ENCODE assay signal across 8 cellular contexts in genomic region chr6:29628419-29629281, GRCh38. TPM values are rescaled to one million over a fixed set of nuclear protein-coding genes. Genes with fewer than 3 reads are reported as not detected.
DNase-seq lines count a peak whose midpoint lies in the region; ATAC-seq and TF ChIP-seq lines count a peak whose summit lies in the region.

No MANE protein-coding gene starts in this region.

- H2AFZ ChIP-seq in PC-3 (ENCODE audit: low read length), result peak overlapping the region; percentile 94

- no peaks in the 10 kb centered on the region for H3K9me3 ChIP-seq in Caco-2
- H3K9me3 ChIP-seq in PC-3 (ENCODE audit: low read length), result no peaks in the 10 kb centered on the region
- H3K9me3 ChIP-seq in esophagus (ENCODE audit: control insufficient read depth in 2 of 2, insufficient read depth in 1 of 2, low read depth in 1 of 2, low read length in 1 of 2), result no peaks in the 10 kb centered on the region

- TF ChIP-seq POLR2A in GM18505 (IDR thresholded peaks at IDR 0.05; ENCODE audit: borderline replicate concordance, extremely low read depth, insufficient read depth, insufficient read length), result no peak

- H3K27ac ChIP-seq in PC-3 (ENCODE audit: low read length), result no peak overlapping the region
- H3K27ac ChIP-seq in esophagus (ENCODE audit: low read depth in 2 of 2, low read length in 1 of 2), result peak overlapping the region; percentile 66 to 83

- H3K27me3 ChIP-seq in Caco-2 (replicated peaks; ENCODE audit: control insufficient read depth, insufficient read depth, low read length), result no peaks in the 10 kb centered on the region
- no peaks in the 10 kb centered on the region for H3K27me3 ChIP-seq in PC-3 (ENCODE audit: low read length)
- H3K27me3 ChIP-seq in esophagus (ENCODE audit: control insufficient read depth in 1 of 2, insufficient read depth in 2 of 2, low read length in 2 of 2), result no peaks in the 10 kb centered on the region

- H3K36me3 ChIP-seq in Caco-2 (ENCODE audit: control insufficient read depth, insufficient read depth, low read length) (no peaks in the 10 kb centered on the region), PC-3 (ENCODE audit: low read depth, low read length) (no peaks in the 10 kb centered on the region), esophagus (ENCODE audit: control insufficient read depth in 2 of 2, insufficient read depth in 2 of 2, low read length in 1 of 2) (no peaks in the 10 kb centered on the region)

- H3K9me3 Mint-ChIP-seq in Caco-2 (ENCODE audit: unreplicated experiment), result no peaks in the 10 kb centered on the region
- no peaks in the 10 kb centered on the region for H3K9me3 Mint-ChIP-seq in activated T-cell treated with anti-CD3 and anti-CD28 coated beads, Interleukin-2, amount 50 U/mL, for 72 hours

- DNase-seq in Caco-2 (peak; percentile 76 to 77), PC-3 (peak; percentile 77), middle frontal gyrus (ENCODE audit: extremely low spot score, low spot score) (peak; percentile 56)
- no peak for DNase-seq in Jurkat, Clone E6-1 (ENCODE audit: low read depth, low spot score)
- peak; percentile 68 to 71 for DNase-seq in activated T-cell treated with anti-CD3 and anti-CD28 coated beads, Interleukin-2, amount 50 U/mL, for 72 hours
- DNase-seq in stimulated activated naive CD4-positive, alpha-beta T cell (lab: John Stamatoyannopoulos, UW), result peak; percentile 11 to 46 (median 34)

- H3K9me2 ChIP-seq in PC-3 (replicated peaks; ENCODE audit: low read length), result no peaks in the 10 kb centered on the region

- CTCF ChIA-PET in Caco-2 (lab: Charles Lee), result interaction anchor here (0.6 to 1.0 kb wide), 6 partner anchors 15 to 1666 kb away, joined by 4 to 5 read pairs (median 4); no protein-coding TSS in a partner anchor
- CTCF ChIA-PET in PC-3 (lab: Charles Lee), result no interaction called here

- H3K4me1 ChIP-seq in Caco-2, result 0 out of 2 replicates have a peak, but pooled peaks cover 5% of the 10 kb centered on the region
- H3K4me1 ChIP-seq in PC-3 (ENCODE audit: insufficient read depth, low read length), result peaks cover 19% of the 10 kb centered on the region
- peaks cover 5 to 12% of the 10 kb centered on the region in 2 donors for H3K4me1 ChIP-seq in esophagus (ENCODE audit: control insufficient read depth in 2 of 2, insufficient read depth in 2 of 2, low read length in 1 of 2)

- no peaks in the 10 kb centered on the region for H3K79me2 ChIP-seq in PC-3 (ENCODE audit: low read length)

- peak overlapping the region; percentile 92 for H3K4me2 ChIP-seq in PC-3 (ENCODE audit: low read length)

- WGBS in esophagus, 2 donors, result 3 to 4% methylated on average over 32 of the region's 32 CpGs

- peak overlapping the region; percentile 24; the same call in 1 of the 2 replicates for H3K9ac ChIP-seq in PC-3 (ENCODE audit: low read length)

- H3K4me3 ChIP-seq in Caco-2 (ENCODE audit: low read depth, low read length) (peak overlapping the region; percentile 43), PC-3 (ENCODE audit: low read length) (peak overlapping the region; percentile 69), esophagus (ENCODE audit: low read depth in 1 of 2, low read length in 2 of 2) (peak overlapping the region; percentile 48 to 51)
- peak overlapping the region; percentile 79 for H3K4me3 ChIP-seq in Jurkat, Clone E6-1 (ENCODE audit: low read length)

- no peaks in the 10 kb centered on the region for H4K20me1 ChIP-seq in PC-3 (ENCODE audit: low read length)

- H3K4me1 Mint-ChIP-seq in Caco-2 (ENCODE audit: low read depth, unreplicated experiment), result peaks cover 13% of the 10 kb centered on the region
- H3K4me1 Mint-ChIP-seq in activated T-cell treated with anti-CD3 and anti-CD28 coated beads, Interleukin-2, amount 50 U/mL, for 72 hours (ENCODE audit: low read depth), result peaks cover 46% of the 10 kb centered on the region

- H3K4me3 Mint-ChIP-seq in Caco-2 (ENCODE audit: unreplicated experiment), result peak overlapping the region; percentile 84
- peak overlapping the region; percentile 89 to 93 for H3K4me3 Mint-ChIP-seq in activated T-cell treated with anti-CD3 and anti-CD28 coated beads, Interleukin-2, amount 50 U/mL, for 72 hours

- intact Hi-C loops in Caco-2 (cut with micrococcal nuclease; ENCODE audit: unreplicated experiment) (no loop called here), PC-3 (cut with micrococcal nuclease) (no loop called here)

- no peaks in the 10 kb centered on the region for H3K36me3 Mint-ChIP-seq in Caco-2 (ENCODE audit: insufficient read depth, unreplicated experiment)
- H3K36me3 Mint-ChIP-seq in activated T-cell treated with anti-CD3 and anti-CD28 coated beads, Interleukin-2, amount 50 U/mL, for 72 hours (ENCODE audit: insufficient read depth in 2 of 2), result peaks cover 3 to 5% of the 10 kb centered on the region in 2 donors

- no peak overlapping the region for H3K27ac Mint-ChIP-seq in Caco-2 (ENCODE audit: unreplicated experiment)
- peak overlapping the region; percentile 54 for H3K27ac Mint-ChIP-seq in activated T-cell treated with anti-CD3 and anti-CD28 coated beads, Interleukin-2, amount 50 U/mL, for 72 hours

- H3F3A ChIP-seq in PC-3 (ENCODE audit: low read length, unreplicated experiment), result no peaks in the 10 kb centered on the region

- peaks cover 43% of the 10 kb centered on the region for H3K27me3 Mint-ChIP-seq in Caco-2 (ENCODE audit: insufficient read depth, unreplicated experiment)
- H3K27me3 Mint-ChIP-seq in activated T-cell treated with anti-CD3 and anti-CD28 coated beads, Interleukin-2, amount 50 U/mL, for 72 hours (ENCODE audit: low read depth), result peaks cover 23% of the 10 kb centered on the region

- peak; percentile 55 to 85 for TF ChIP-seq CTCF in Caco-2 (IDR thresholded peaks at IDR 0.05; ENCODE audit: insufficient read depth in 1 of 2, low read depth in 1 of 2, low read length in 1 of 2, severe bottlenecking in 1 of 2, unreplicated experiment in 1 of 2)
- peak; percentile 61 for TF ChIP-seq CTCF in PC-3 (conservative IDR thresholded peaks at IDR 0.05; ENCODE audit: low read depth, low read length)

- BruUV-seq in Caco-2 (replicated peaks; lab: Mats Ljungman, UMichigan), result no TSS peak
- no TSS peak for BruUV-seq in PC-3 (replicated peaks; lab: Mats Ljungman, UMichigan)

- peak; percentile 63 for ATAC-seq in PC-3
- ATAC-seq in activated T-cell treated with anti-CD3 and anti-CD28 coated beads, Interleukin-2, amount 50 U/mL, for 72 hours (replicated peaks in 1 of 2), result peak; percentile 57 to 61
- no peak for ATAC-seq in GM18505 (IDR thresholded peaks at IDR 0.05; ENCODE audit: unreplicated experiment)

- POLR2A ChIA-PET in Caco-2 (lab: Charles Lee), result interaction anchor here (0.6 kb wide), 1 partner anchor 810 kb away, joined by 3 read pairs; no protein-coding TSS in a partner anchor
- POLR2A ChIA-PET in PC-3 (lab: Charles Lee; ENCODE audit: unreplicated experiment), result no interaction called here

RNA-seq across cellular contexts. Expression of gene GABBR1, which starts 4.3 kb away (rescaled TPM):
- 3.3 and 4.1 TPM in 2 replicates for total RNA-seq in Caco-2 (2022)
- 15.2 TPM for polyA plus RNA-seq in Jurkat, Clone E6-1 (2012; ENCODE audit: insufficient read depth, insufficient read length)
- total RNA-seq in PC-3 (2014; rRNA removed), result 5.5 and 7.0 TPM in 2 replicates
- 10 to 100 TPM; 21.7 to 26.6 TPM for total RNA-seq in activated T-cell treated with anti-CD3 and anti-CD28 coated beads, Interleukin-2, amount 50 U/mL, for 72 hours
- 10 to 100 TPM; 13.0 to 28.1 TPM for polyA plus RNA-seq in esophagus

RNA-seq across cellular contexts. Expression of gene MOG, which starts 28.2 kb away (rescaled TPM):
- total RNA-seq in Caco-2 (2022) (not detected in 2 replicates), PC-3 (2014; rRNA removed) (not detected in 2 replicates)
- not detected for polyA plus RNA-seq in Jurkat, Clone E6-1 (2012; ENCODE audit: insufficient read depth, insufficient read length)
- total RNA-seq in activated T-cell treated with anti-CD3 and anti-CD28 coated beads, Interleukin-2, amount 50 U/mL, for 72 hours, result not detected
- polyA plus RNA-seq in esophagus, result not detected

RNA-seq across cellular contexts. Expression of gene OR2H2, which starts 43.7 kb away (rescaled TPM):
- not detected in 2 replicates for total RNA-seq in Caco-2 (2022)
- not detected for polyA plus RNA-seq in Jurkat, Clone E6-1 (2012; ENCODE audit: insufficient read depth, insufficient read length)
- total RNA-seq in PC-3 (2014; rRNA removed), result not detected in 2 replicates
- not detected for total RNA-seq in activated T-cell treated with anti-CD3 and anti-CD28 coated beads, Interleukin-2, amount 50 U/mL, for 72 hours
- not detected for polyA plus RNA-seq in esophagus

RNA-seq across cellular contexts. Expression of gene ZFP57, which starts 52.3 kb away (rescaled TPM):
- total RNA-seq in Caco-2 (2022) (not detected in 2 replicates), PC-3 (2014; rRNA removed) (not detected in 2 replicates)
- polyA plus RNA-seq in Jurkat, Clone E6-1 (2012; ENCODE audit: insufficient read depth, insufficient read length), result not detected
- total RNA-seq in activated T-cell treated with anti-CD3 and anti-CD28 coated beads, Interleukin-2, amount 50 U/mL, for 72 hours, result 1 to 10 TPM in 1 of 2 donors, not detected in 1; 6.3 TPM
- 1 to 10 TPM in 1 of 2 donors, under 1 TPM in 1; 0.06 to 1.3 TPM for polyA plus RNA-seq in esophagus
